In the genomic region with DNA sequence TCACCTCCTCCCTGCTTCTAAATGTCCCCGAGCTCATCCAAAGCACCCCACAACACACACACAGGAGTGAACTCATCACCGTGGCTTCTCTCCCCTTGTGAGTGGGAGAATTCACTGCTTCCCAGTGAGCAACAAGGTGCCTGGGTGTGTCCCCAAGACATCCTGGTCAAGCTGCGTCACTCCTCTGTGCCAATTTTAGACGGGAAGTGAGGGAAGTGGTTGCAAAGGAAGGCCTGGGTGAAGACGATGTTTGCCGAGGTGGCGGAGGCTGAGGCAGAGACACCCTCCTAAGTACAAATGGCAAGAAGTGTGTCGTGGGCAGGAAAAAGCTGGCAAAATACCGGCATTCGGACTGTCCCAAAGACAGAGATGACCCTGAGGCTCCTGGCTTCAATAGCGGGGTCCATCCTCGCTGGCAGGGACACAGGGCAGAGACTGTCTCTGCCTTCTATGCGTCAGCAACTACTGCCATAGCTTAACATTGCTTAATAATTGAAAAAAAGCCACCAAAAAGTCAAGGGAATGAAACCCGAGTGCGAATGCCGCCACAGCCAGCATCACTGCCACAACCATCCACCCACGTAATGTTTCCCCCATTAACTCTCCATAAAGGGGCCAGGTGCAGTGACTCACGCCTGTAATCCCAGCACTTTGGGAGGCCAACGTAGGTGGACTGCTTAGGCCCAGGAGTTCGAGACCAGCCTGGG, we compare ENCODE assay signal across 13 cellular contexts.
A peak's percentile ranks its signal among the peaks of the same experiment; 100 is the strongest.
DNase-seq lines count a peak whose midpoint lies in the region; ATAC-seq, FAIRE-seq and TF ChIP-seq lines count a peak whose summit lies in the region.
"Had no signal": no experiment of that assay in that cellular context is flagged by ENCODE, and none has a peak within 500 bp of the region (broad histone marks: within the 10 kb centered on the region; RNA-seq: fewer than 3 reads in every experiment).

No MANE protein-coding gene starts in this region.

- DNase-seq in AG20443 (ENCODE audit: low spot score) (peak; percentile 72), RCC 7860 (ENCODE audit: low spot score) (peak; percentile 36), endothelial cell (ENCODE audit: low spot score) (no peak), neural progenitor cell (ENCODE audit: low spot score) (no peak), HuH-7.5 (ENCODE audit: low spot score) (no peak)
- no peak for DNase-seq in activated T-cell treated with anti-CD3 and anti-CD28 coated beads, Interleukin-2, amount 50 U/mL, for 48 hours
- DNase-seq in stimulated activated naive CD4-positive, alpha-beta T cell (lab: John Stamatoyannopoulos, UW), result no peak
- DNase-seq: activated gamma-delta T cell; CD8-positive, alpha-beta memory T cell; naive B cell; NCI-H2171 treated with DMSO at 0.1 percent for 48 hours had no signal

- no peak overlapping the region for H2AFZ ChIP-seq in neural progenitor cell (replicated peaks)

- H3K9me3 ChIP-seq in neural progenitor cell (ENCODE audit: low read depth), result no peaks in the 10 kb centered on the region

- H3K36me3 Mint-ChIP-seq in endothelial cell (ENCODE audit: low read depth, unreplicated experiment) (peaks cover 42% of the 10 kb centered on the region), neural progenitor cell (peaks cover 49% of the 10 kb centered on the region)

- H3K27ac Mint-ChIP-seq in endothelial cell (ENCODE audit: unreplicated experiment) (peak overlapping the region; percentile 48), neural progenitor cell (peak overlapping the region; percentile 85)
- H3K27ac Mint-ChIP-seq: T-helper 1 cell treated with Interleukin-12 subunit alpha and Interleukin-12 subunit beta and Interleukin-4 antibody, amounts not matched to agents 30 μg/mL and 1 μg/mL, for 36 hours had no signal

- H3K27me3 Mint-ChIP-seq in endothelial cell (ENCODE audit: unreplicated experiment) (peaks cover 28% of the 10 kb centered on the region), neural progenitor cell (ENCODE audit: insufficient read depth, low read depth) (peaks cover 5% of the 10 kb centered on the region)
- H3K27me3 Mint-ChIP-seq: CD8-positive, alpha-beta memory T cell; naive B cell had no signal

- no peaks in the 10 kb centered on the region for H3K36me3 ChIP-seq in neural progenitor cell

- ATAC-seq in HG03342 (IDR thresholded peaks at IDR 0.05; ENCODE audit: unreplicated experiment), result no peak

- H3K4me1 Mint-ChIP-seq in endothelial cell (ENCODE audit: unreplicated experiment) (peaks cover 17% of the 10 kb centered on the region), neural progenitor cell (peaks cover 35% of the 10 kb centered on the region)

- H3K4me2 ChIP-seq in neural progenitor cell, result no peak overlapping the region

- H3K4me1 ChIP-seq in neural progenitor cell, result no peaks in the 10 kb centered on the region

- H3K27me3 ChIP-seq in neural progenitor cell, result no peaks in the 10 kb centered on the region

- H3K27ac ChIP-seq in neural progenitor cell, result no peak overlapping the region

- no peak for TF ChIP-seq CTCF in endothelial cell (IDR thresholded peaks at IDR 0.05; ENCODE audit: unreplicated experiment)
- no peak for TF ChIP-seq CTCF in neural progenitor cell (IDR thresholded peaks at IDR 0.05)

- peak; percentile 15 for FAIRE-seq in RCC 7860 (lab: Jason Lieb, UNC)

- no peaks in the 10 kb centered on the region for H3F3A ChIP-seq in neural progenitor cell (ENCODE audit: low read depth)

- H4K20me1 ChIP-seq in neural progenitor cell (ENCODE audit: low read depth), result peaks cover 92% of the 10 kb centered on the region

- no peak overlapping the region for H3K9ac ChIP-seq in neural progenitor cell

- H3K4me3 Mint-ChIP-seq in endothelial cell (ENCODE audit: unreplicated experiment), result peak overlapping the region; percentile 49
- no peak overlapping the region for H3K4me3 Mint-ChIP-seq in neural progenitor cell
- H3K4me3 Mint-ChIP-seq: CD8-positive, alpha-beta memory T cell; naive B cell; T-helper 1 cell treated with Interleukin-12 subunit alpha and Interleukin-12 subunit beta and Interleukin-4 antibody, amounts not matched to agents 30 μg/mL and 1 μg/mL, for 36 hours had no signal

- peaks cover 79% of the 10 kb centered on the region for H3K79me2 ChIP-seq in neural progenitor cell (ENCODE audit: low read depth)

- H3K4me3 ChIP-seq in neural progenitor cell, result no peak overlapping the region

- H3K9me3 Mint-ChIP-seq in endothelial cell (ENCODE audit: unreplicated experiment) (no peaks in the 10 kb centered on the region), neural progenitor cell (no peaks in the 10 kb centered on the region)
- H3K9me3 Mint-ChIP-seq: naive B cell; T-helper 1 cell treated with Interleukin-12 subunit alpha and Interleukin-12 subunit beta and Interleukin-4 antibody, amounts not matched to agents 30 μg/mL and 1 μg/mL, for 36 hours had no signal

Comparison
In these comparisons a context has a peak if more than half of its experiments do, and no peak if none do; other contexts are left out.
1. DNase-seq: peak in AG20443 (single experiment) and RCC 7860 (single experiment); none in endothelial cell (single experiment), neural progenitor cell (single experiment), activated T-cell treated with anti-CD3 and anti-CD28 coated beads, Interleukin-2, amount 50 U/mL, for 48 hours (0 of 2), stimulated activated naive CD4-positive, alpha-beta T cell (0 of 6) and HuH-7.5 (single experiment).